Comparison of ENCODE assay signal across 7 cellular contexts in genomic region chr1:8815582-8816285, GRCh38. TPM values are rescaled to one million over a fixed set of nuclear protein-coding genes. Genes with fewer than 3 reads are reported as not detected.
DNase-seq lines count a peak whose midpoint lies in the region; ATAC-seq, FAIRE-seq and TF ChIP-seq lines count a peak whose summit lies in the region.

No MANE protein-coding gene starts in this region.

- H3K4me3 ChIP-seq in vagina: peak overlapping the region; percentile 69 to 89

- peaks cover 44% of the 10 kb centered on the region for H3K4me1 ChIP-seq in vagina

- FAIRE-seq in GM18507 (lab: Jason Lieb, UNC): peak; percentile 53

- H3K9me3 Mint-ChIP-seq in mesothelial cell of epicardium: no peaks in the 10 kb centered on the region

- H3K27ac Mint-ChIP-seq in mesothelial cell of epicardium: peak overlapping the region; percentile 96

- H3K36me3 ChIP-seq in vagina: no peaks in the 10 kb centered on the region

- DNase-seq in GM18507 (ENCODE audit: extremely low spot score, insufficient read length, low read depth) (no peak), NCI-H526 (lab: John Stamatoyannopoulos, UW) (peak; percentile 45 to 51), cerebellar cortex (ENCODE audit: low spot score) (peak; percentile 64), mesothelial cell of epicardium (ENCODE audit: low spot score in 2 of 2, unreplicated experiment in 2 of 2) (no peak), vagina (ENCODE audit: extremely low spot score in 2 of 2) (no peak), EL (no peak)

- TF ChIP-seq POLR2A in vagina (IDR thresholded peaks at IDR 0.05): no peak

- TF ChIP-seq CTCF in mesothelial cell of epicardium (IDR thresholded peaks at IDR 0.05; ENCODE audit: unreplicated experiment) (no peak), vagina (IDR thresholded peaks at IDR 0.05) (no peak)

- no peaks in the 10 kb centered on the region for H3K36me3 Mint-ChIP-seq in mesothelial cell of epicardium

- peak overlapping the region; percentile 82 for H3K4me3 Mint-ChIP-seq in mesothelial cell of epicardium

- H3K27me3 ChIP-seq in vagina: no peaks in the 10 kb centered on the region

- peaks cover 54% of the 10 kb centered on the region for H3K4me1 Mint-ChIP-seq in mesothelial cell of epicardium

- no peaks in the 10 kb centered on the region for H3K9me3 ChIP-seq in vagina

- intact Hi-C loops in vagina (cut with DNase I): no loop called here

- peak overlapping the region; percentile 99 for H3K27ac ChIP-seq in vagina

- H3K27me3 Mint-ChIP-seq in mesothelial cell of epicardium (ENCODE audit: low read depth): no peaks in the 10 kb centered on the region

- no peak for ATAC-seq in GM18858 (IDR thresholded peaks at IDR 0.05; ENCODE audit: unreplicated experiment)

RNA-seq across cellular contexts. Expression of gene RERE, which starts 1.7 kb away (rescaled TPM):
- total RNA-seq in mesothelial cell of epicardium: 177 to 187 TPM (median 187 TPM) in 3 replicates
- total RNA-seq in vagina: 80.3 TPM

Comparison
In these comparisons a context has a peak if more than half of its experiments do, and no peak if none do; other contexts are left out.
1. DNase-seq: peak in NCI-H526 (2 of 2) and cerebellar cortex (single experiment); none in GM18507 (single experiment), mesothelial cell of epicardium (0 of 2), vagina (0 of 2) and EL (single experiment).